In genomic region chr5:173327084-173327947, GRCh38 we compare ENCODE assay signal across 8 cellular contexts. TPM values are rescaled to one million over a fixed set of nuclear protein-coding genes. Genes with fewer than 3 reads are reported as not detected.
DNase-seq lines count a peak whose midpoint lies in the region; FAIRE-seq and TF ChIP-seq lines count a peak whose summit lies in the region.

No MANE protein-coding gene starts in this region.

- BruUV-seq in OCI-LY7 (replicated peaks; lab: Mats Ljungman, UMichigan), result no TSS peak

- H3K9ac ChIP-seq in trophoblast cell (ENCODE audit: low read length), result no peak overlapping the region

- H3K23ac ChIP-seq in trophoblast cell (ENCODE audit: low read length), result peak overlapping the region; percentile 60

- H2AK5ac ChIP-seq in trophoblast cell (ENCODE audit: low read length), result no peak overlapping the region

- peaks cover 8 to 11% of the 10 kb centered on the region in 2 experiments for H3K36me3 ChIP-seq in trophoblast cell (ENCODE audit: control insufficient read depth in 1 of 2, insufficient read depth in 2 of 2, low read length in 2 of 2)
- no peaks in the 10 kb centered on the region for H3K36me3 ChIP-seq in OCI-LY7 (ENCODE audit: insufficient read depth, low read length)

- no peak for FAIRE-seq in GM12891 (lab: Jason Lieb, UNC)
- no peak for FAIRE-seq in H54 (lab: Jason Lieb, UNC)

- peaks cover 4% of the 10 kb centered on the region for H3K27me3 ChIP-seq in trophoblast cell (ENCODE audit: insufficient read depth, low read length)

- WGBS in trophoblast cell (ENCODE audit: extremely low coverage, insufficient coverage, insufficient read length), result no CpG with 5 or more reads among the region's 76 CpGs

- H3K14ac ChIP-seq in trophoblast cell (ENCODE audit: low read length), result peak overlapping the region; percentile 33

- peaks cover 10% of the 10 kb centered on the region for H3K79me2 ChIP-seq in trophoblast cell (ENCODE audit: control insufficient read depth, insufficient read depth, low read length, poor library complexity)
- no peaks in the 10 kb centered on the region for H3K79me2 ChIP-seq in OCI-LY7 (ENCODE audit: insufficient read depth, low read depth, low read length)

- CTCF ChIA-PET in OCI-LY7 (lab: Charles Lee; ENCODE audit: unreplicated experiment), result no interaction called here

- DNase-seq in GM12891 (ENCODE audit: insufficient read length, low spot score), result peak; percentile 41
- DNase-seq in OCI-M1 (lab: John Stamatoyannopoulos, UW), result peak; percentile 26
- no peak for DNase-seq in epithelial cell of proximal tubule (ENCODE audit: low read depth)
- peak; percentile 37 to 63 for DNase-seq in trophoblast cell
- no peak for DNase-seq in OCI-LY7 (ENCODE audit: low spot score)
- no peak for DNase-seq in H54 (ENCODE audit: insufficient read length, low spot score)
- no peak for DNase-seq in NCI-H1105 (lab: John Stamatoyannopoulos, UW)
- DNase-seq in 8988T, result no peak

- intact Hi-C loops in OCI-LY7 (cut with micrococcal nuclease; ENCODE audit: unreplicated experiment), result no loop called here

- H3K4me3 ChIP-seq in epithelial cell of proximal tubule (ENCODE audit: low read depth, low read length) (peak overlapping the region; percentile 66), trophoblast cell (ENCODE audit: low read depth, low read length) (peak overlapping the region; percentile 66), OCI-LY7 (ENCODE audit: low read depth, low read length, poor library complexity, severe bottlenecking) (no peak overlapping the region)

- peaks cover 16% of the 10 kb centered on the region for H3K79me1 ChIP-seq in trophoblast cell (ENCODE audit: low read length)

- H3K4me2 ChIP-seq in trophoblast cell (ENCODE audit: low read length) (peak overlapping the region; percentile 85), OCI-LY7 (ENCODE audit: low read length) (no peak overlapping the region)

- H3K27ac ChIP-seq in trophoblast cell (ENCODE audit: low read depth, low read length) (no peak overlapping the region), OCI-LY7 (ENCODE audit: low read depth, low read length, poor library complexity, severe bottlenecking) (no peak overlapping the region)

- no peak overlapping the region for H4K8ac ChIP-seq in trophoblast cell (ENCODE audit: low read depth, low read length)

- no peaks in the 10 kb centered on the region for H3K9me2 ChIP-seq in OCI-LY7 (ENCODE audit: insufficient read depth, low read length)

- H2BK120ac ChIP-seq in trophoblast cell (ENCODE audit: insufficient read depth, low read length, poor library complexity), result no peak overlapping the region

- H2AFZ ChIP-seq in trophoblast cell (ENCODE audit: insufficient read depth, low read length, poor library complexity), result peak overlapping the region; percentile 62
- no peak overlapping the region for H2AFZ ChIP-seq in OCI-LY7 (ENCODE audit: low read length)

- TF ChIP-seq POLR2A in GM12891 (IDR thresholded peaks at IDR 0.05; ENCODE audit: low read depth, low read length) (no peak), H54 (IDR thresholded peaks at IDR 0.05; ENCODE audit: low read depth, low read length) (no peak)

- no peak overlapping the region for H2BK5ac ChIP-seq in trophoblast cell (ENCODE audit: low read depth, low read length, poor library complexity)

- H3K4ac ChIP-seq in trophoblast cell (ENCODE audit: low read depth, low read length), result peak overlapping the region; percentile 22

- POLR2A ChIA-PET in OCI-LY7 (lab: Charles Lee), result no interaction called here

- TF ChIP-seq CTCF in epithelial cell of proximal tubule (conservative IDR thresholded peaks at IDR 0.05; ENCODE audit: low read depth, low read length) (no peak), OCI-LY7 (conservative IDR thresholded peaks at IDR 0.05; ENCODE audit: low read length) (no peak)

- peak overlapping the region; percentile 38 for H3K18ac ChIP-seq in trophoblast cell (ENCODE audit: low read length)

- peaks cover 25 to 28% of the 10 kb centered on the region in 2 experiments for H3K4me1 ChIP-seq in trophoblast cell (ENCODE audit: control insufficient read depth in 1 of 2, insufficient read depth in 2 of 2, low read length in 2 of 2)
- H3K4me1 ChIP-seq in OCI-LY7 (ENCODE audit: insufficient read depth, low read length, poor library complexity, severe bottlenecking), result no peaks in the 10 kb centered on the region

- H4K20me1 ChIP-seq in OCI-LY7 (ENCODE audit: insufficient read depth, low read length), result no peaks in the 10 kb centered on the region

- peaks cover 2% of the 10 kb centered on the region for H3K9me3 ChIP-seq in trophoblast cell (ENCODE audit: insufficient read depth, low read depth, low read length)
- H3K9me3 ChIP-seq in OCI-LY7 (ENCODE audit: low read length), result no peaks in the 10 kb centered on the region

- H4K12ac ChIP-seq in trophoblast cell (ENCODE audit: low read depth, low read length), result peak overlapping the region; percentile 22

- no peak overlapping the region for H2BK12ac ChIP-seq in trophoblast cell (ENCODE audit: low read length)

- H4K91ac ChIP-seq in trophoblast cell (ENCODE audit: low read depth, low read length), result peak overlapping the region; percentile 37

TF ChIP-seq in GM12891, 5 proteins besides CTCF, POLR2A, EP300 and RAD21:
- no peak for TF ChIP-seq POLR2AphosphoS5 (IDR thresholded peaks at IDR 0.05; ENCODE audit: low read depth, low read length)
- no peak for TF ChIP-seq TAF1 (IDR thresholded peaks at IDR 0.05; ENCODE audit: low read depth, low read length)
- TF ChIP-seq POU2F2 (IDR thresholded peaks at IDR 0.05; ENCODE audit: low read depth, low read length), result no peak
- no peak for TF ChIP-seq SPI1 (IDR thresholded peaks at IDR 0.05; ENCODE audit: low read depth, low read length)
- no peak for TF ChIP-seq PAX5 (IDR thresholded peaks at IDR 0.05; ENCODE audit: insufficient read depth, low read length, severe bottlenecking)

RNA-seq across cellular contexts. Expression of gene STC2, which starts 0.9 kb away (rescaled TPM):
- 12.0 TPM for polyA plus RNA-seq in GM12891 (2012; ENCODE audit: low read depth, missing spikeins)
- total RNA-seq in epithelial cell of proximal tubule (41.6 and 50.6 TPM in 2 replicates), OCI-LY7 (2022) (not detected in 2 replicates)
- 30.0 and 31.8 TPM in 2 replicates for polyA plus RNA-seq in trophoblast cell (2013)
- not detected in 2 replicates for total RNA-seq in OCI-LY7 (2014; rRNA removed; shearing (Covaris generic))

Comparison
In these comparisons a context has a peak if more than half of its experiments do, and no peak if none do; other contexts are left out.
1. DNase-seq: peak in GM12891 (single experiment), OCI-M1 (single experiment) and trophoblast cell (2 of 2); none in epithelial cell of proximal tubule (single experiment), OCI-LY7 (single experiment), H54 (single experiment), NCI-H1105 (single experiment) and 8988T (single experiment).
2. RNA of gene STC2, which starts 0.9 kb away (total RNA-seq): 41.6 to 50.6 TPM in epithelial cell of proximal tubule; not detected in OCI-LY7; every median in the first group is over 10 times any median in the second.